In genomic region chr7:100177040-100178001, GRCh38 we compare ENCODE assay signal across 1 cellular context.
TF ChIP-seq lines count a peak whose summit lies in the region.

Gene GPC2, minus strand, starts transcription at chr7:100177381. Its CDS starts 182 bp downstream, at chr7:100177199.
Gene STAG3, plus strand, starts transcription at chr7:100177918. Its CDS starts 2,639 bp downstream, at chr7:100180557.

TF ChIP-seq in HepG2, 621 proteins besides CTCF, POLR2A, EP300 and RAD21 (continued from another document):
- TF ChIP-seq, protein P1, sequence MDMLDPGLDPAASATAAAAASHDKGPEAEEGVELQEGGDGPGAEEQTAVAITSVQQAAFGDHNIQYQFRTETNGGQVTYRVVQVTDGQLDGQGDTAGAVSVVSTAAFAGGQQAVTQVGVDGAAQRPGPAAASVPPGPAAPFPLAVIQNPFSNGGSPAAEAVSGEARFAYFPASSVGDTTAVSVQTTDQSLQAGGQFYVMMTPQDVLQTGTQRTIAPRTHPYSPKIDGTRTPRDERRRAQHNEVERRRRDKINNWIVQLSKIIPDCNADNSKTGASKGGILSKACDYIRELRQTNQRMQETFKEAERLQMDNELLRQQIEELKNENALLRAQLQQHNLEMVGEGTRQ (IDR thresholded peaks at IDR 0.05; ENCODE audit: low read depth, low read length): no peak
- TF ChIP-seq, protein P1 (CRISPR knock-in tag; IDR thresholded peaks at IDR 0.05; ENCODE audit: borderline replicate concordance): peak; percentile 44; the same call in 1 of the 2 replicates
